ENCODE assay signal across 13 cellular contexts in genomic region chr13:48804836-48805601, GRCh38.
DNase-seq lines count a peak whose midpoint lies in the region; ATAC-seq and TF ChIP-seq lines count a peak whose summit lies in the region.
"Had no signal": no experiment of that assay in that cellular context is flagged by ENCODE, and none has a peak within 500 bp of the region (broad histone marks: within the 10 kb centered on the region; RNA-seq: fewer than 3 reads in every experiment).

No MANE protein-coding gene starts in this region.

- no peaks in the 10 kb centered on the region for H4K20me1 ChIP-seq in OCI-LY3 (ENCODE audit: insufficient read depth, low read length)

- TF ChIP-seq CTCF in OCI-LY3 (IDR thresholded peaks at IDR 0.05; ENCODE audit: low read depth, low read length) (no peak), astrocyte of the cerebellum (IDR thresholded peaks at IDR 0.05; ENCODE audit: low read depth, low read length, missing control alignments) (no peak), ovary (IDR thresholded peaks at IDR 0.05) (no peak)

- CTCF ChIA-PET in activated CD8-positive, alpha-beta memory T cell treated with anti-CD3 and anti-CD28 coated beads, Interleukin-2, amount 10 ng/mL, durations not matched to agents 7 days and 5 days (lab: Charles Lee), result interaction anchor here (0.8 kb wide), 1 partner anchor 12 kb away, joined by 3 read pairs; no protein-coding TSS in a partner anchor

- intact Hi-C loops in ovary (cut with DNase I), result no loop called here

- peaks cover 28% of the 10 kb centered on the region for H3K36me3 Mint-ChIP-seq in activated CD8-positive, alpha-beta memory T cell treated with anti-CD3 and anti-CD28 coated beads, Interleukin-2, amount 10 ng/mL, durations not matched to agents 7 days and 5 days

- H3K27me3 ChIP-seq in OCI-LY3 (ENCODE audit: low read depth, low read length), result no peaks in the 10 kb centered on the region
- H3K27me3 ChIP-seq in skeletal muscle satellite cell (ENCODE audit: control insufficient read depth, insufficient read depth, low read length), result no peaks in the 10 kb centered on the region
- no peaks in the 10 kb centered on the region for H3K27me3 ChIP-seq in ovary
- H3K27me3 ChIP-seq: colonic mucosa, upper lobe of right lung had no signal

- WGBS in ovary, 3 donors, result 89 to 94% (median 93%) methylated on average over 4 of the region's 4 CpGs

- H3K4me1 Mint-ChIP-seq in activated CD8-positive, alpha-beta memory T cell treated with anti-CD3 and anti-CD28 coated beads, Interleukin-2, amount 10 ng/mL, durations not matched to agents 7 days and 5 days, result peaks cover 26% of the 10 kb centered on the region
- H3K4me1 Mint-ChIP-seq: nephron had no signal

- DNase-seq in activated CD8-positive, alpha-beta memory T cell treated with anti-CD3 and anti-CD28 coated beads, Interleukin-2, amount 10 ng/mL, durations not matched to agents 7 days and 5 days, result no peak
- DNase-seq in activated CD8-positive, alpha-beta memory T cell treated with anti-CD3 and anti-CD28 coated beads, Interleukin-2, amount 50 U/mL, for 48 hours, result no peak
- peak; percentile 36 for DNase-seq in astrocyte of the cerebellum (ENCODE audit: low read depth)
- no peak for DNase-seq in ovary
- DNase-seq in germinal center (ENCODE audit: low spot score), result no peak
- no peak for DNase-seq in NCI-H146 (lab: John Stamatoyannopoulos, UW)
- DNase-seq: colonic mucosa, upper lobe of right lung had no signal

- ATAC-seq in activated CD8-positive, alpha-beta memory T cell treated with anti-CD3 and anti-CD28 coated beads, Interleukin-2, amount 10 ng/mL, durations not matched to agents 7 days and 5 days, result peak; percentile 84
- ATAC-seq: upper lobe of right lung had no signal

- peak overlapping the region; percentile 25 for H3K4me2 ChIP-seq in OCI-LY3 (ENCODE audit: low read length)
- H3K4me2 ChIP-seq in skeletal muscle satellite cell (ENCODE audit: low read length), result peak overlapping the region; percentile 11

- H3K36me3 ChIP-seq in OCI-LY3 (replicated peaks; ENCODE audit: low read depth, low read length), result no peaks in the 10 kb centered on the region
- H3K36me3 ChIP-seq in skeletal muscle satellite cell (ENCODE audit: insufficient read depth, low read length), result no peaks in the 10 kb centered on the region
- H3K36me3 ChIP-seq in ovary, result no peaks in the 10 kb centered on the region
- H3K36me3 ChIP-seq: colonic mucosa, upper lobe of right lung had no signal

- in situ Hi-C loops in astrocyte of the cerebellum (cut with HindIII; ENCODE audit: low sequenced_read_pairs), result no loop called here

- peaks cover 3% of the 10 kb centered on the region for H3K9me3 Mint-ChIP-seq in activated CD8-positive, alpha-beta memory T cell treated with anti-CD3 and anti-CD28 coated beads, Interleukin-2, amount 10 ng/mL, durations not matched to agents 7 days and 5 days (ENCODE audit: low read depth)
- H3K9me3 Mint-ChIP-seq: nephron had no signal

- H3K27ac ChIP-seq in OCI-LY3 (ENCODE audit: low read length), result no peak overlapping the region
- no peak overlapping the region for H3K27ac ChIP-seq in ovary
- H3K27ac ChIP-seq: colonic mucosa, upper lobe of right lung, VCaP had no signal

- H3K4me3 ChIP-seq in OCI-LY3 (ENCODE audit: low read length) (no peak overlapping the region), astrocyte of the cerebellum (ENCODE audit: low read depth, low read length) (no peak overlapping the region), skeletal muscle satellite cell (ENCODE audit: low read length) (no peak overlapping the region), ovary (no peak overlapping the region)
- H3K4me3 ChIP-seq: colonic mucosa, skin epidermis, upper lobe of right lung had no signal

- H3K4me1 ChIP-seq in OCI-LY3 (ENCODE audit: low read length) (peaks cover 15% of the 10 kb centered on the region), skeletal muscle satellite cell (ENCODE audit: control insufficient read depth, insufficient read depth, low read length) (peaks cover 29% of the 10 kb centered on the region), ovary (ENCODE audit: insufficient read depth) (no peaks in the 10 kb centered on the region)
- H3K4me1 ChIP-seq: colonic mucosa, upper lobe of right lung had no signal

- no peaks in the 10 kb centered on the region for H3K79me2 ChIP-seq in OCI-LY3 (ENCODE audit: low read length)

- no peak overlapping the region for H2AFZ ChIP-seq in OCI-LY3 (ENCODE audit: low read depth, low read length)

- peak overlapping the region; percentile 81 for H3K27ac Mint-ChIP-seq in activated CD8-positive, alpha-beta memory T cell treated with anti-CD3 and anti-CD28 coated beads, Interleukin-2, amount 10 ng/mL, durations not matched to agents 7 days and 5 days
- H3K27ac Mint-ChIP-seq: nephron had no signal

- TF ChIP-seq POLR2A in ovary (IDR thresholded peaks at IDR 0.05), result no peak

- H3K9ac ChIP-seq in OCI-LY3 (ENCODE audit: low read length) (no peak overlapping the region), skeletal muscle satellite cell (ENCODE audit: low read depth, low read length) (no peak overlapping the region)

- no peaks in the 10 kb centered on the region for H3K27me3 Mint-ChIP-seq in activated CD8-positive, alpha-beta memory T cell treated with anti-CD3 and anti-CD28 coated beads, Interleukin-2, amount 10 ng/mL, durations not matched to agents 7 days and 5 days

- no peak overlapping the region for H3K4me3 Mint-ChIP-seq in activated CD8-positive, alpha-beta memory T cell treated with anti-CD3 and anti-CD28 coated beads, Interleukin-2, amount 10 ng/mL, durations not matched to agents 7 days and 5 days
- H3K4me3 Mint-ChIP-seq: nephron had no signal

- TF ChIP-seq EP300 in ovary (IDR thresholded peaks at IDR 0.05), result no peak

- no peaks in the 10 kb centered on the region for H3K9me3 ChIP-seq in OCI-LY3 (ENCODE audit: insufficient read depth, low read length)
- H3K9me3 ChIP-seq in skeletal muscle satellite cell (replicated peaks; ENCODE audit: low read length), result no peaks in the 10 kb centered on the region
- no peaks in the 10 kb centered on the region for H3K9me3 ChIP-seq in ovary
- H3K9me3 ChIP-seq: colonic mucosa, upper lobe of right lung had no signal
